ENCODE assay signal across 17 cellular contexts in genomic region chr6:73006161-73006560, GRCh38.
A peak's percentile ranks its signal among the peaks of the same experiment; 100 is the strongest.
DNase-seq lines count a peak whose midpoint lies in the region; ATAC-seq, FAIRE-seq and TF ChIP-seq lines count a peak whose summit lies in the region.
"Had no signal": no experiment of that assay in that cellular context is flagged by ENCODE, and none has a peak within 500 bp of the region (broad histone marks: within the 10 kb centered on the region; RNA-seq: fewer than 3 reads in every experiment).

No MANE protein-coding gene starts in this region.

- no peaks in the 10 kb centered on the region for H3K27me3 ChIP-seq in GM23248 (replicated peaks; ENCODE audit: insufficient read depth)
- no peaks in the 10 kb centered on the region for H3K27me3 ChIP-seq in smooth muscle cell (ENCODE audit: low read depth)
- no peaks in the 10 kb centered on the region for H3K27me3 ChIP-seq in aorta (ENCODE audit: control insufficient read depth in 1 of 2, insufficient read depth in 2 of 2, low read length in 1 of 2)

- H3K9me3 ChIP-seq in GM23248 (ENCODE audit: low read depth) = no peaks in the 10 kb centered on the region
- no peaks in the 10 kb centered on the region for H3K9me3 ChIP-seq in smooth muscle cell (replicated peaks; ENCODE audit: low read depth)
- no peaks in the 10 kb centered on the region for H3K9me3 ChIP-seq in aorta (ENCODE audit: control insufficient read depth, low read length)
- H3K9me3 ChIP-seq: A549 had no signal

- intact Hi-C loops in aorta (cut with DNase I) = no loop called here

- peaks cover 11% of the 10 kb centered on the region; the same call in 1 of the 2 replicates for H3K4me1 ChIP-seq in GM23248 (ENCODE audit: insufficient read depth)
- no peaks in the 10 kb centered on the region for H3K4me1 ChIP-seq in smooth muscle cell (ENCODE audit: low read depth)
- H3K4me1 ChIP-seq in aorta (ENCODE audit: control insufficient read depth in 1 of 2, insufficient read depth in 2 of 2, low read length in 2 of 2) = no peaks in the 10 kb centered on the region
- H3K4me1 ChIP-seq: A549 had no signal

- H4K20me1 ChIP-seq in GM23248 (ENCODE audit: insufficient read depth) (no peaks in the 10 kb centered on the region), smooth muscle cell (ENCODE audit: low read depth) (no peaks in the 10 kb centered on the region)

- no peak overlapping the region for H3K4me2 ChIP-seq in GM23248 (ENCODE audit: unreplicated experiment)
- H3K4me2 ChIP-seq in smooth muscle cell = peak overlapping the region; percentile 34
- H3K4me2 ChIP-seq: A549 had no signal

- H3F3A ChIP-seq in GM23248 (ENCODE audit: insufficient read depth) = no peaks in the 10 kb centered on the region
- H3F3A ChIP-seq in smooth muscle cell (ENCODE audit: low read depth) = no peaks in the 10 kb centered on the region

- H3K79me2 ChIP-seq in GM23248 (ENCODE audit: insufficient read depth) = no peaks in the 10 kb centered on the region
- no peaks in the 10 kb centered on the region for H3K79me2 ChIP-seq in smooth muscle cell (ENCODE audit: low read depth)

- no peaks in the 10 kb centered on the region; the same call in 1 of the 2 replicates for H3K9me2 ChIP-seq in GM23248 (ENCODE audit: insufficient read depth)

- H2AFZ ChIP-seq in GM23248 (no peak overlapping the region), smooth muscle cell (ENCODE audit: low read depth) (no peak overlapping the region)

- H3K27ac ChIP-seq in GM23248 (no peak overlapping the region), smooth muscle cell (ENCODE audit: low read depth) (no peak overlapping the region), aorta (ENCODE audit: low read depth in 1 of 2, low read length in 2 of 2) (no peak overlapping the region)
- H3K27ac ChIP-seq: A549 had no signal

- TF ChIP-seq CTCF in smooth muscle cell (IDR thresholded peaks at IDR 0.05; ENCODE audit: borderline replicate concordance, insufficient read depth, poor library complexity, severe bottlenecking) = no peak

- H3K36me3 ChIP-seq in GM23248 (ENCODE audit: low read depth) (peaks cover 9% of the 10 kb centered on the region; the same call in 1 of the 2 replicates), smooth muscle cell (ENCODE audit: low read depth) (no peaks in the 10 kb centered on the region), aorta (ENCODE audit: control insufficient read depth in 1 of 2, insufficient read depth in 2 of 2, low read length in 1 of 2) (peaks cover 0 to 3% of the 10 kb centered on the region in 2 donors)

- no peak for FAIRE-seq in GM12891 (lab: Jason Lieb, UNC)
- FAIRE-seq: A549, D721Med, GM18507 had no signal

- no peak for ATAC-seq in aorta (ENCODE audit: low FRiP score)
- ATAC-seq: A549; CD8-positive, alpha-beta T cell had no signal

- H3K9ac ChIP-seq in GM23248 = no peak overlapping the region
- no peak overlapping the region for H3K9ac ChIP-seq in smooth muscle cell (ENCODE audit: low read depth)

- no peak for TF ChIP-seq POLR2A in GM12891 (IDR thresholded peaks at IDR 0.05; ENCODE audit: low read depth, low read length)

- H3K4me3 ChIP-seq in GM23248 = no peak overlapping the region
- no peak overlapping the region for H3K4me3 ChIP-seq in smooth muscle cell
- no peak overlapping the region for H3K4me3 ChIP-seq in aorta (ENCODE audit: low read length in 2 of 2)
- H3K4me3 ChIP-seq: A549 had no signal

- in situ Hi-C loops in GM23248 (cut with MboI) = no loop called here

- 25 to 47% methylated on average over 2 of the region's 2 CpGs for WGBS in GM23248 (ENCODE audit: low coverage in 1 of 2, low lambda C conversion rate in 2 of 2, missing lambda C conversion rate in 2 of 2), 2 experiments
- 11% methylated on average over 2 of the region's 2 CpGs for WGBS in smooth muscle cell (ENCODE audit: low lambda C conversion rate)
- 92 to 95% methylated on average over 2 of the region's 2 CpGs for WGBS in aorta, 2 donors

- DNase-seq in GM23248 (peak; percentile 40), M059J (ENCODE audit: low read depth) (peak; percentile 26), fibroblast of peridontal ligament (ENCODE audit: extremely low read depth) (peak; percentile 18), smooth muscle cell (lab: John Stamatoyannopoulos, UW; ENCODE audit: unreplicated experiment) (no peak), aorta (no peak), GM12891 (ENCODE audit: insufficient read length, low spot score) (no peak), activated gamma-delta T cell (lab: John Stamatoyannopoulos, UW) (no peak)
- DNase-seq in activated CD4-positive, alpha-beta T cell treated with anti-CD3 and anti-CD28 coated beads, Interleukin-2, amount 50 U/mL, for 48 hours = no peak
- DNase-seq: CD8-positive, alpha-beta T cell; COR-L47; DMS153; DMS79 treated with DMSO at 0.1 percent for 48 hours; GOT3; H9 had no signal

TF ChIP-seq in GM12891, 5 proteins besides CTCF, POLR2A, EP300 and RAD21:
- no peak for TF ChIP-seq SPI1 (IDR thresholded peaks at IDR 0.05; ENCODE audit: low read depth, low read length)
- no peak for TF ChIP-seq PAX5 (IDR thresholded peaks at IDR 0.05; ENCODE audit: insufficient read depth, low read length, severe bottlenecking)
- TF ChIP-seq TAF1 (IDR thresholded peaks at IDR 0.05; ENCODE audit: low read depth, low read length) = no peak

Comparison
In these comparisons a context has a peak if more than half of its experiments do, and no peak if none do; other contexts are left out.
1. DNase-seq: peak in GM23248 (single experiment), M059J (single experiment) and fibroblast of peridontal ligament (single experiment); none in smooth muscle cell (single experiment), aorta (0 of 2), activated CD4-positive, alpha-beta T cell treated with anti-CD3 and anti-CD28 coated beads, Interleukin-2, amount 50 U/mL, for 48 hours (0 of 2), GM12891 (single experiment) and activated gamma-delta T cell (single experiment).